ENCODE assay signal across 8 cellular contexts in genomic region chr1:224183591-224184312, GRCh38. TPM values are rescaled to one million over a fixed set of nuclear protein-coding genes. Genes with fewer than 3 reads are reported as not detected.
DNase-seq lines count a peak whose midpoint lies in the region; ATAC-seq and TF ChIP-seq lines count a peak whose summit lies in the region.

No MANE protein-coding gene starts in this region.

- peaks cover 26% of the 10 kb centered on the region for H3K36me3 Mint-ChIP-seq in activated B cell treated with CpG ODN at 0.5 μM for 24 hours (ENCODE audit: low read depth)

- peak overlapping the region; percentile 90 for H3K27ac ChIP-seq in layer of hippocampus (ENCODE audit: low read depth, low read length)

- POLR2A ChIA-PET in activated B cell treated with CpG ODN at 0.5 μM for 24 hours (lab: Charles Lee), result interaction anchor here (0.6 to 4.1 kb wide), 13 partner anchors 9 to 338 kb away, joined by 3 to 59 read pairs (median 13); partner anchors contain the start of genes FBXO28, NVL and TP53BP2

- peak overlapping the region; percentile 90 for H3K4me3 Mint-ChIP-seq in activated B cell treated with CpG ODN at 0.5 μM for 24 hours

- H3K4me1 Mint-ChIP-seq in activated B cell treated with CpG ODN at 0.5 μM for 24 hours, result peaks cover 63% of the 10 kb centered on the region

- DNase-seq in SHP77 (lab: John Stamatoyannopoulos, UW) (peak; percentile 39 to 68), SHP77 treated with DMSO at 0.1 percent for 48 hours (lab: John Stamatoyannopoulos, UW) (no peak), NCI-H1694 (lab: John Stamatoyannopoulos, UW) (peak; percentile 59), activated B cell treated with CpG ODN at 0.5 μM for 24 hours (peak; percentile 75), cerebellum (ENCODE audit: low spot score) (peak; percentile 61)
- DNase-seq in stimulated activated CD4-positive, alpha-beta T cell treated with anti-CD3 and anti-CD28 coated beads, Interleukin-1b, Interleukin-23, amount 100 ng/mL, for 4 hours (ENCODE audit: low read depth in 2 of 2), result peak; percentile 37 to 56

- peak overlapping the region; percentile 86 for H3K27ac Mint-ChIP-seq in activated B cell treated with CpG ODN at 0.5 μM for 24 hours

- no peak for TF ChIP-seq CTCF in activated B cell treated with CpG ODN at 0.5 μM for 24 hours (IDR thresholded peaks at IDR 0.05)

- peaks cover 3% of the 10 kb centered on the region for H3K9me3 Mint-ChIP-seq in activated B cell treated with CpG ODN at 0.5 μM for 24 hours

- intact Hi-C loops in activated B cell treated with CpG ODN at 0.5 μM for 24 hours (cut with micrococcal nuclease), result loop anchor here (1.0 to 10.0 kb wide), 9 partner anchors 9 to 1841 kb away; partner anchors contain the start of genes CNIH4, FBXO28, NVL and WDR26

- H3K27me3 Mint-ChIP-seq in activated B cell treated with CpG ODN at 0.5 μM for 24 hours, result no peaks in the 10 kb centered on the region

- CTCF ChIA-PET in activated B cell treated with CpG ODN at 0.5 μM for 24 hours (lab: Charles Lee), result interaction anchor here (1.1 to 1.9 kb wide), 4 partner anchors 10 to 67 kb away, joined by 3 to 6 read pairs (median 4); no protein-coding TSS in a partner anchor

- H3K27me3 ChIP-seq in layer of hippocampus (ENCODE audit: control insufficient read depth, insufficient read depth, low read length), result no peaks in the 10 kb centered on the region

- ATAC-seq in HG02884 (IDR thresholded peaks at IDR 0.05; ENCODE audit: unreplicated experiment) (peak; percentile 25), activated B cell treated with CpG ODN at 0.5 μM for 24 hours (ENCODE audit: low read depth) (peak; percentile 52)

RNA-seq across cellular contexts. Expression of gene DEGS1, which starts 0.7 kb away (rescaled TPM):
- total RNA-seq in activated B cell treated with CpG ODN at 0.5 μM for 24 hours (55.5 and 55.9 TPM in 2 replicates), cerebellum (39.9 TPM)
